Comparison of ENCODE assay signal across 1 cellular context in the genomic region with DNA sequence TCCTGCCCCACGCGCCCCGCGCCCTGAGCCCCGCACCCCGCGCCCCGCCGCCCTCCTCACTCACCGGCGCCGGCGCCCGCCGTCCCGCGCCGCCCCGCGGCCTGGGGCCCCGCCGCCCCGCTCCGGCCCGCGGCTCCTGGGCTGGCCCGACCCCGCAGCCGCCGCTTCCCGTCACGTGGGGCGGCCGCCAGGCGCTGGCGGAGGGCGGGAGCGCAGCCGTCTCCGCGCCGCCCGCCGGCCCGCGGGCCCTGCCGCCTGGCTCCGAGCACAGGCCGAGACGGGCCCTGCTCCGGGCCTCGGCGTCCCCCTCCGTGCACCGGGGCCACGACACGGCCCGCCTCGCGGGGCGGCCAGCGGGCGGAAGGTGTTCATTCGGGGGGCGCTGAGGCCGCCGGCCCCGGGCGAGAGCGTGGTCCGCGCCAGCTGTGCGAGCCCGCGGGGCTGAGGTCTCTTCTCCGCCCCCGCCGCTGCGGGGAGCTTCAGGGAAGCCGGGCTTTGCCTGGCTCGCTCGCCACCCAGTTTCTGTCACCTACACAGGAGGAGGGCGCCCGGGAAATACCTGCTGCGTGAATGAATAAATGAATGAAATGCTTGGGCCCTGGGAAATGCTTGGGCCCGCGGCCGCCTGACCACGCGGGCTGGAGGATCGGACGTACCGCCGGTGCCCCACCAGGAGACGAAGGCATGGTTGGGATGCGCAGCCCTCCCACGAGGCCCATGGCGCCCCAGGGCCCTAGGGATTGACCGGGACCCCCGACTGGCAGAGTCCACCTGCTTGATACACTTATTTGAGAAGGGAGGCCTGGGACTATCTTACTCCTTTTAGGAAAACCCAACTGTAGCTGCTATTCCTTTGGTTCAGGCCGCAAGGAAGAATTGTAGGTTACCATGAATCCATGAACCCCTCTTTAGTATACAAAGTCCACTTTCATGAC.
TF ChIP-seq lines count a peak whose summit lies in the region.

A gene with protein sequence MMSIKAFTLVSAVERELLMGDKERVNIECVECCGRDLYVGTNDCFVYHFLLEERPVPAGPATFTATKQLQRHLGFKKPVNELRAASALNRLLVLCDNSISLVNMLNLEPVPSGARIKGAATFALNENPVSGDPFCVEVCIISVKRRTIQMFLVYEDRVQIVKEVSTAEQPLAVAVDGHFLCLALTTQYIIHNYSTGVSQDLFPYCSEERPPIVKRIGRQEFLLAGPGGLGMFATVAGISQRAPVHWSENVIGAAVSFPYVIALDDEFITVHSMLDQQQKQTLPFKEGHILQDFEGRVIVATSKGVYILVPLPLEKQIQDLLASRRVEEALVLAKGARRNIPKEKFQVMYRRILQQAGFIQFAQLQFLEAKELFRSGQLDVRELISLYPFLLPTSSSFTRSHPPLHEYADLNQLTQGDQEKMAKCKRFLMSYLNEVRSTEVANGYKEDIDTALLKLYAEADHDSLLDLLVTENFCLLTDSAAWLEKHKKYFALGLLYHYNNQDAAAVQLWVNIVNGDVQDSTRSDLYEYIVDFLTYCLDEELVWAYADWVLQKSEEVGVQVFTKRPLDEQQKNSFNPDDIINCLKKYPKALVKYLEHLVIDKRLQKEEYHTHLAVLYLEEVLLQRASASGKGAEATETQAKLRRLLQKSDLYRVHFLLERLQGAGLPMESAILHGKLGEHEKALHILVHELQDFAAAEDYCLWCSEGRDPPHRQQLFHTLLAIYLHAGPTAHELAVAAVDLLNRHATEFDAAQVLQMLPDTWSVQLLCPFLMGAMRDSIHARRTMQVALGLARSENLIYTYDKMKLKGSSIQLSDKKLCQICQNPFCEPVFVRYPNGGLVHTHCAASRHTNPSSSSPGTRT (minus strand): TSS at position 175 of the 935 bp plus-strand sequence. CDS start 21,434 bp downstream, outside the sequence.

TF ChIP-seq in HepG2, 621 proteins besides CTCF, POLR2A, EP300 and RAD21 (continued from another document and continues in another):
- TF ChIP-seq HBP1 (CRISPR knock-in tag; IDR thresholded peaks at IDR 0.05; ENCODE audit: low read depth) (no peak), ZNF749 (CRISPR knock-in tag; IDR thresholded peaks at IDR 0.05; ENCODE audit: borderline replicate concordance) (no peak; the same call in 1 of the 2 replicates), ZNF780A (CRISPR knock-in tag; IDR thresholded peaks at IDR 0.05) (no peak), SCMH1 (CRISPR knock-in tag; IDR thresholded peaks at IDR 0.05; ENCODE audit: borderline replicate concordance) (no peak), TEAD3 (CRISPR knock-in tag; optimal IDR thresholded peaks at IDR 0.05; ENCODE audit: borderline replicate concordance) (no peak), REXO4 (CRISPR knock-in tag; IDR thresholded peaks at IDR 0.05; ENCODE audit: borderline replicate concordance) (0 out of 2 replicates have a peak, but pooled peaks have one; percentile 77), SRSF9 (IDR thresholded peaks at IDR 0.05; ENCODE audit: borderline replicate concordance, insufficient read depth, low read depth, low read length, poor library complexity, severe bottlenecking) (no peak), BCL6 (CRISPR knock-in tag; IDR thresholded peaks at IDR 0.05) (0 out of 2 replicates have a peak, but pooled peaks have one; percentile 28), ZNF83 (CRISPR knock-in tag; IDR thresholded peaks at IDR 0.05; ENCODE audit: borderline replicate concordance) (no peak), KAT7 (CRISPR knock-in tag; IDR thresholded peaks at IDR 0.05; ENCODE audit: borderline replicate concordance) (0 out of 2 replicates have a peak, but pooled peaks have one; percentile 29), DDIT3 (CRISPR knock-in tag; IDR thresholded peaks at IDR 0.05) (no peak), SAP130 (CRISPR knock-in tag; IDR thresholded peaks at IDR 0.05; ENCODE audit: low read depth) (peak; percentile 29; the same call in 1 of the 2 replicates), ZNF567 (CRISPR knock-in tag; IDR thresholded peaks at IDR 0.05; ENCODE audit: borderline replicate concordance) (peak; percentile 41; the same call in 1 of the 2 replicates), ZSCAN22 (CRISPR knock-in tag; IDR thresholded peaks at IDR 0.05) (peak; percentile 35; the same call in 1 of the 2 replicates), ADNP (CRISPR knock-in tag; IDR thresholded peaks at IDR 0.05) (no peak), ZNF781 (CRISPR knock-in tag; IDR thresholded peaks at IDR 0.05; ENCODE audit: borderline replicate concordance, not compliant biosample characterization) (peak; percentile 86), KDM4B (CRISPR knock-in tag; IDR thresholded peaks at IDR 0.05) (peak; percentile 29; the same call in 1 of the 2 replicates), ATF7 (IDR thresholded peaks at IDR 0.05) (no peak), ATF7 (CRISPR knock-in tag; IDR thresholded peaks at IDR 0.05) (peak; percentile 20; the same call in 1 of the 2 replicates), HDAC2 (CRISPR knock-in tag; IDR thresholded peaks at IDR 0.05) (0 out of 2 replicates have a peak, but pooled peaks have one; percentile 23), THAP7 (CRISPR knock-in tag; IDR thresholded peaks at IDR 0.05) (no peak), ZBTB20 (CRISPR knock-in tag; IDR thresholded peaks at IDR 0.05; ENCODE audit: borderline replicate concordance, low read depth) (no peak), ZNF782 (CRISPR knock-in tag; IDR thresholded peaks at IDR 0.05; ENCODE audit: borderline replicate concordance) (peak; percentile 80), ZNF17 (CRISPR knock-in tag; IDR thresholded peaks at IDR 0.05) (no peak), EED (CRISPR knock-in tag; IDR thresholded peaks at IDR 0.05) (no peak), POLR2AphosphoS5 (IDR thresholded peaks at IDR 0.05; ENCODE audit: low read depth, low read length) (no peak; the same call in none of the 2 replicates), NAIF1 (CRISPR knock-in tag; IDR thresholded peaks at IDR 0.05; ENCODE audit: borderline replicate concordance) (no peak), ARNT (IDR thresholded peaks at IDR 0.05) (no peak), ZNF549 (CRISPR knock-in tag; IDR thresholded peaks at IDR 0.05) (no peak), ZBTB21 (CRISPR knock-in tag; IDR thresholded peaks at IDR 0.05) (no peak)
- TF ChIP-seq, protein P1, sequence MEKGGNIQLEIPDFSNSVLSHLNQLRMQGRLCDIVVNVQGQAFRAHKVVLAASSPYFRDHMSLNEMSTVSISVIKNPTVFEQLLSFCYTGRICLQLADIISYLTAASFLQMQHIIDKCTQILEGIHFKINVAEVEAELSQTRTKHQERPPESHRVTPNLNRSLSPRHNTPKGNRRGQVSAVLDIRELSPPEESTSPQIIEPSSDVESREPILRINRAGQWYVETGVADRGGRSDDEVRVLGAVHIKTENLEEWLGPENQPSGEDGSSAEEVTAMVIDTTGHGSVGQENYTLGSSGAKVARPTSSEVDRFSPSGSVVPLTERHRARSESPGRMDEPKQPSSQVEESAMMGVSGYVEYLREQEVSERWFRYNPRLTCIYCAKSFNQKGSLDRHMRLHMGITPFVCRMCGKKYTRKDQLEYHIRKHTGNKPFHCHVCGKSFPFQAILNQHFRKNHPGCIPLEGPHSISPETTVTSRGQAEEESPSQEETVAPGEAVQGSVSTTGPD (CRISPR knock-in tag; IDR thresholded peaks at IDR 0.05), result no peak
- TF ChIP-seq, protein P2, sequence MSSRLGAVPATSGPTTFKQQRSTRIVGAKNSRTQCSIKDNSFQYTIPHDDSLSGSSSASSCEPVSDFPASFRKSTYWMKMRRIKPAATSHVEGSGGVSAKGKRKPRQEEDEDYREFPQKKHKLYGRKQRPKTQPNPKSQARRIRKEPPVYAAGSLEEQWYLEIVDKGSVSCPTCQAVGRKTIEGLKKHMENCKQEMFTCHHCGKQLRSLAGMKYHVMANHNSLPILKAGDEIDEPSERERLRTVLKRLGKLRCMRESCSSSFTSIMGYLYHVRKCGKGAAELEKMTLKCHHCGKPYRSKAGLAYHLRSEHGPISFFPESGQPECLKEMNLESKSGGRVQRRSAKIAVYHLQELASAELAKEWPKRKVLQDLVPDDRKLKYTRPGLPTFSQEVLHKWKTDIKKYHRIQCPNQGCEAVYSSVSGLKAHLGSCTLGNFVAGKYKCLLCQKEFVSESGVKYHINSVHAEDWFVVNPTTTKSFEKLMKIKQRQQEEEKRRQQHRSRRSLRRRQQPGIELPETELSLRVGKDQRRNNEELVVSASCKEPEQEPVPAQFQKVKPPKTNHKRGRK (CRISPR knock-in tag; IDR thresholded peaks at IDR 0.05), result no peak
- TF ChIP-seq, protein P3, sequence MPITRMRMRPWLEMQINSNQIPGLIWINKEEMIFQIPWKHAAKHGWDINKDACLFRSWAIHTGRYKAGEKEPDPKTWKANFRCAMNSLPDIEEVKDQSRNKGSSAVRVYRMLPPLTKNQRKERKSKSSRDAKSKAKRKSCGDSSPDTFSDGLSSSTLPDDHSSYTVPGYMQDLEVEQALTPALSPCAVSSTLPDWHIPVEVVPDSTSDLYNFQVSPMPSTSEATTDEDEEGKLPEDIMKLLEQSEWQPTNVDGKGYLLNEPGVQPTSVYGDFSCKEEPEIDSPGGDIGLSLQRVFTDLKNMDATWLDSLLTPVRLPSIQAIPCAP (CRISPR knock-in tag; IDR thresholded peaks at IDR 0.05; ENCODE audit: low read depth), result no peak
- TF ChIP-seq, protein P4, sequence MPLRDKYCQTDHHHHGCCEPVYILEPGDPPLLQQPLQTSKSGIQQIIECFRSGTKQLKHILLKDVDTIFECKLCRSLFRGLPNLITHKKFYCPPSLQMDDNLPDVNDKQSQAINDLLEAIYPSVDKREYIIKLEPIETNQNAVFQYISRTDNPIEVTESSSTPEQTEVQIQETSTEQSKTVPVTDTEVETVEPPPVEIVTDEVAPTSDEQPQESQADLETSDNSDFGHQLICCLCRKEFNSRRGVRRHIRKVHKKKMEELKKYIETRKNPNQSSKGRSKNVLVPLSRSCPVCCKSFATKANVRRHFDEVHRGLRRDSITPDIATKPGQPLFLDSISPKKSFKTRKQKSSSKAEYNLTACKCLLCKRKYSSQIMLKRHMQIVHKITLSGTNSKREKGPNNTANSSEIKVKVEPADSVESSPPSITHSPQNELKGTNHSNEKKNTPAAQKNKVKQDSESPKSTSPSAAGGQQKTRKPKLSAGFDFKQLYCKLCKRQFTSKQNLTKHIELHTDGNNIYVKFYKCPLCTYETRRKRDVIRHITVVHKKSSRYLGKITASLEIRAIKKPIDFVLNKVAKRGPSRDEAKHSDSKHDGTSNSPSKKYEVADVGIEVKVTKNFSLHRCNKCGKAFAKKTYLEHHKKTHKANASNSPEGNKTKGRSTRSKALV (CRISPR knock-in tag; IDR thresholded peaks at IDR 0.05), result peak; percentile 60; the same call in 1 of the 2 replicates
- TF ChIP-seq, protein P5, sequence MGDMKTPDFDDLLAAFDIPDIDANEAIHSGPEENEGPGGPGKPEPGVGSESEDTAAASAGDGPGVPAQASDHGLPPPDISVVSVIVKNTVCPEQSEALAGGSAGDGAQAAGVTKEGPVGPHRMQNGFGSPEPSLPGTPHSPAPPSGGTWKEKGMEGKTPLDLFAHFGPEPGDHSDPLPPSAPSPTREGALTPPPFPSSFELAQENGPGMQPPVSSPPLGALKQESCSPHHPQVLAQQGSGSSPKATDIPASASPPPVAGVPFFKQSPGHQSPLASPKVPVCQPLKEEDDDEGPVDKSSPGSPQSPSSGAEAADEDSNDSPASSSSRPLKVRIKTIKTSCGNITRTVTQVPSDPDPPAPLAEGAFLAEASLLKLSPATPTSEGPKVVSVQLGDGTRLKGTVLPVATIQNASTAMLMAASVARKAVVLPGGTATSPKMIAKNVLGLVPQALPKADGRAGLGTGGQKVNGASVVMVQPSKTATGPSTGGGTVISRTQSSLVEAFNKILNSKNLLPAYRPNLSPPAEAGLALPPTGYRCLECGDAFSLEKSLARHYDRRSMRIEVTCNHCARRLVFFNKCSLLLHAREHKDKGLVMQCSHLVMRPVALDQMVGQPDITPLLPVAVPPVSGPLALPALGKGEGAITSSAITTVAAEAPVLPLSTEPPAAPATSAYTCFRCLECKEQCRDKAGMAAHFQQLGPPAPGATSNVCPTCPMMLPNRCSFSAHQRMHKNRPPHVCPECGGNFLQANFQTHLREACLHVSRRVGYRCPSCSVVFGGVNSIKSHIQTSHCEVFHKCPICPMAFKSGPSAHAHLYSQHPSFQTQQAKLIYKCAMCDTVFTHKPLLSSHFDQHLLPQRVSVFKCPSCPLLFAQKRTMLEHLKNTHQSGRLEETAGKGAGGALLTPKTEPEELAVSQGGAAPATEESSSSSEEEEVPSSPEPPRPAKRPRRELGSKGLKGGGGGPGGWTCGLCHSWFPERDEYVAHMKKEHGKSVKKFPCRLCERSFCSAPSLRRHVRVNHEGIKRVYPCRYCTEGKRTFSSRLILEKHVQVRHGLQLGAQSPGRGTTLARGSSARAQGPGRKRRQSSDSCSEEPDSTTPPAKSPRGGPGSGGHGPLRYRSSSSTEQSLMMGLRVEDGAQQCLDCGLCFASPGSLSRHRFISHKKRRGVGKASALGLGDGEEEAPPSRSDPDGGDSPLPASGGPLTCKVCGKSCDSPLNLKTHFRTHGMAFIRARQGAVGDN (CRISPR knock-in tag; IDR thresholded peaks at IDR 0.05), result peak; percentile 96
- TF ChIP-seq, protein P6, sequence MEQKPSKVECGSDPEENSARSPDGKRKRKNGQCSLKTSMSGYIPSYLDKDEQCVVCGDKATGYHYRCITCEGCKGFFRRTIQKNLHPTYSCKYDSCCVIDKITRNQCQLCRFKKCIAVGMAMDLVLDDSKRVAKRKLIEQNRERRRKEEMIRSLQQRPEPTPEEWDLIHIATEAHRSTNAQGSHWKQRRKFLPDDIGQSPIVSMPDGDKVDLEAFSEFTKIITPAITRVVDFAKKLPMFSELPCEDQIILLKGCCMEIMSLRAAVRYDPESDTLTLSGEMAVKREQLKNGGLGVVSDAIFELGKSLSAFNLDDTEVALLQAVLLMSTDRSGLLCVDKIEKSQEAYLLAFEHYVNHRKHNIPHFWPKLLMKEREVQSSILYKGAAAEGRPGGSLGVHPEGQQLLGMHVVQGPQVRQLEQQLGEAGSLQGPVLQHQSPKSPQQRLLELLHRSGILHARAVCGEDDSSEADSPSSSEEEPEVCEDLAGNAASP (CRISPR knock-in tag; IDR thresholded peaks at IDR 0.05; ENCODE audit: borderline replicate concordance), result no peak; the same call in 1 of the 2 replicates
